8 cellular contexts compared by ENCODE assay signal in genomic region chr19:53466726-53467125, GRCh38. TPM values are rescaled to one million over a fixed set of nuclear protein-coding genes. Genes with fewer than 3 reads are reported as not detected.
DNase-seq lines count a peak whose midpoint lies in the region; ATAC-seq and TF ChIP-seq lines count a peak whose summit lies in the region.

No MANE protein-coding gene starts in this region.

- no peak overlapping the region for H2BK120ac ChIP-seq in mesendoderm (ENCODE audit: low read depth, low read length)

- no peak overlapping the region for H3K23ac ChIP-seq in mesendoderm (ENCODE audit: low read length)

- no peak overlapping the region for H4K5ac ChIP-seq in mesendoderm (ENCODE audit: low read length)

- no peaks in the 10 kb centered on the region for H3K79me1 ChIP-seq in mesendoderm (ENCODE audit: low read length)

- no peak for ATAC-seq in heart left ventricle
- no peak for ATAC-seq in Right ventricle myocardium superior (ENCODE audit: poor library complexity)
- ATAC-seq in upper lobe of right lung = no peak
- ATAC-seq in GM19324 (IDR thresholded peaks at IDR 0.05; ENCODE audit: low FRiP score, unreplicated experiment) = no peak

- no peak overlapping the region for H2AK5ac ChIP-seq in mesendoderm (ENCODE audit: low read length)

- TF ChIP-seq CTCF in heart left ventricle (IDR thresholded peaks at IDR 0.05) (peak in 2 of 12 donors; percentile 4 to 13), breast epithelium (IDR thresholded peaks at IDR 0.05) (no peak), upper lobe of right lung (IDR thresholded peaks at IDR 0.05) (no peak)

- H3K27me3 ChIP-seq in heart left ventricle (peaks cover 0 to 20% (median 0%) of the 10 kb centered on the region in 9 donors), breast epithelium (no peaks in the 10 kb centered on the region), mesendoderm (ENCODE audit: insufficient read depth, low read length, poor library complexity) (no peaks in the 10 kb centered on the region), upper lobe of right lung (no peaks in the 10 kb centered on the region)

- H3K79me2 ChIP-seq in mesendoderm (ENCODE audit: control insufficient read depth, insufficient read depth, low read length) = no peaks in the 10 kb centered on the region

- no peak for TF ChIP-seq POLR2A in heart left ventricle (IDR thresholded peaks at IDR 0.05)
- TF ChIP-seq POLR2A in breast epithelium (IDR thresholded peaks at IDR 0.05) = no peak

- peaks cover 0 to 8% (median 0%) of the 10 kb centered on the region in 12 donors for H3K9me3 ChIP-seq in heart left ventricle
- H3K9me3 ChIP-seq in breast epithelium = peaks cover 0 to 1% of the 10 kb centered on the region in 2 donors
- H3K9me3 ChIP-seq in upper lobe of right lung = no peaks in the 10 kb centered on the region

- H3K4me3 ChIP-seq in heart left ventricle (peak overlapping the region in 11 of 12 donors; percentile 51 to 96 (median 83)), breast epithelium (peak overlapping the region; percentile 69 to 78 (median 76)), mesendoderm (ENCODE audit: low read length) (no peak overlapping the region), upper lobe of right lung (peak overlapping the region; percentile 76)

- no peak for DNase-seq in heart left ventricle
- DNase-seq in Right ventricle myocardium superior = no peak
- DNase-seq in breast epithelium (ENCODE audit: low spot score in 2 of 2) = no peak
- DNase-seq in mesendoderm = peak; percentile 38
- no peak for DNase-seq in upper lobe of right lung
- DNase-seq in NCI-H446 treated with DMSO at 0.1 percent for 48 hours (lab: John Stamatoyannopoulos, UW) = no peak
- DNase-seq in cerebellar cortex (ENCODE audit: low spot score) = no peak

- intact Hi-C loops in heart left ventricle (cut with DNase I) (loop anchor here in 5 of 10 donors (2.0 to 5.0 kb wide), 3 partner anchors 34 to 269 kb away; partner anchors contain the start of gene ZNF761 (in 2 of the 5)), Right ventricle myocardium superior (cut with DNase I) (no loop called here), breast epithelium (cut with DNase I; ENCODE audit: low total_unique reads) (no loop called here), upper lobe of right lung (cut with DNase I) (no loop called here)

- H3K9ac ChIP-seq in mesendoderm (ENCODE audit: low read length) = no peak overlapping the region

- no peak overlapping the region for H3K4me2 ChIP-seq in mesendoderm (ENCODE audit: low read length)

- no peak overlapping the region for H4K8ac ChIP-seq in mesendoderm (ENCODE audit: low read depth, low read length)

- H2BK5ac ChIP-seq in mesendoderm (ENCODE audit: low read length) = no peak overlapping the region

- H2BK15ac ChIP-seq in mesendoderm (replicated peaks; ENCODE audit: low read depth) = no peak overlapping the region

- no peak overlapping the region for H3K18ac ChIP-seq in mesendoderm (ENCODE audit: low read length)

- H3K4ac ChIP-seq in mesendoderm (ENCODE audit: low read depth, low read length) = no peak overlapping the region

- H3K27ac ChIP-seq in heart left ventricle (peak overlapping the region in 1 of 12 donors; percentile 32), breast epithelium (no peak overlapping the region), mesendoderm (ENCODE audit: low read depth, low read length) (no peak overlapping the region), upper lobe of right lung (no peak overlapping the region)

- H3K36me3 ChIP-seq in heart left ventricle (no peaks in the 10 kb centered on the region), breast epithelium (no peaks in the 10 kb centered on the region), mesendoderm (ENCODE audit: control insufficient read depth, insufficient read depth, low read length) (no peaks in the 10 kb centered on the region), upper lobe of right lung (no peaks in the 10 kb centered on the region)

- peak overlapping the region; percentile 45 for H3K56ac ChIP-seq in mesendoderm (ENCODE audit: low read length)

- WGBS in heart left ventricle, 4 donors = 19 to 26% (median 23%) methylated on average over 12 of the region's 12 CpGs
- WGBS in mesendoderm (ENCODE audit: extremely low coverage, insufficient coverage, low lambda C conversion rate) = no CpG with 5 or more reads among the region's 12 CpGs

- H3K4me1 ChIP-seq in heart left ventricle (peaks cover 0 to 23% (median 10%) of the 10 kb centered on the region in 12 donors), breast epithelium (no peaks in the 10 kb centered on the region), mesendoderm (ENCODE audit: control insufficient read depth, low read depth, low read length) (no peaks in the 10 kb centered on the region), upper lobe of right lung (peaks cover 8% of the 10 kb centered on the region)

RNA-seq across cellular contexts. Expression of gene ZNF813, which starts 0.8 kb away (rescaled TPM):
- total RNA-seq in heart left ventricle (1 to 10 TPM in 8 of 9 donors, under 1 TPM in 1; 0.82 to 2.5 (median 1.2) TPM), Right ventricle myocardium superior (0.75 TPM), breast epithelium (1 to 10 TPM; 3.3 to 7.0 (median 3.4) TPM), upper lobe of right lung (4.6 TPM)
- under 1 TPM; 0.42 to 0.96 TPM for polyA plus RNA-seq in heart left ventricle
- 5.8 TPM for polyA plus RNA-seq in mesendoderm (2013, experiment 1 of 2)
- 5.7 TPM for polyA plus RNA-seq in mesendoderm (2013, experiment 2 of 2)

RNA-seq across cellular contexts. Expression of gene ZNF761, which starts 34.9 kb away (rescaled TPM):
- total RNA-seq in heart left ventricle = 1 to 10 TPM; 2.6 to 5.5 (median 3.8) TPM
- polyA plus RNA-seq in heart left ventricle = 1 to 10 TPM; 3.8 to 4.5 TPM
- total RNA-seq in Right ventricle myocardium superior = 2.9 TPM
- 10 to 100 TPM; 14.1 to 20.9 (median 17.0) TPM for total RNA-seq in breast epithelium
- polyA plus RNA-seq in mesendoderm (2013, experiment 1 of 2) = 15.1 TPM
- polyA plus RNA-seq in mesendoderm (2013, experiment 2 of 2) = 14.8 TPM
- total RNA-seq in upper lobe of right lung = 12.1 TPM
